In the genomic region with DNA sequence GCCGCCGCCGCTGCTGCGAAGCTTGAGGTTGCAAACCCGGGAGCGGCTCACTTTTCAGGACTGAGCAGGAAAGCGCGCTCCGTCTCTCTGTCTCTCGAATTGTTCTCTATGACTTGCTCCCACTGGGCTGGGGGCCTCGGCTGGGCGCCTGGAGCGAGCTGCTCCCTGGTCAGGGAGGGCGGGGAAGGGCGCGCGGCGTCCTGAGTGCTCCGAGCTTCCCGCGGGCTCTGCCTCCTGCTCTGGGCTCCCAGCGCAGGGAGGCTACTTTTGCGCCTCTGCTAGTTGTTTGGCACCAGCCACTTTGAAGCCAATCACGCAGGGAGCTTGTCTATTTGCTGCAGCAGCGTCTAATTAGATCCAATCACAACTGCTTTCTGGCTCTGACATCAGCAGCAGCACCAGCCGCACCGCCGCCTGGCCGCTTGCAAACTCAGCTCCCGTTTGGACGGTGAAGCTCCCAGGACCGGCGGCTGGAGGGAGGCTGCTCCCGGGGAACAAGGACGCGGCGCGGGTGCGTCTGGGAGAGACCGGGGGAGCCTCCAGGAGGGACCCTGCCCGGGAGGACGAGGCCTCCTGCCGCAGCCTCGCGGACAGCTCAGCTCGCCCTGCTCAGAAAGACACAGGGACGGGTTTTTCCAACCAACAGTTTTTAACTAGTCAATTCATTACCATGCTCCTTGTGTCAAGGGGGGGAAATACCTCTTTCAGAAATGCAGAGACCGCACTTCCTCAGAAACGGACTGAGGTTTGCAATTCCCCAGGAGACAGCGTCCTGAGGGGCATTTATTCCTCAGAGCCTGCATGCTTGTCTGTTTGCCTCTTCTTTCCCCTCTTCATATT, we compare ENCODE assay signal across 9 cellular contexts. TPM values are rescaled to one million over a fixed set of nuclear protein-coding genes. Genes with fewer than 3 reads are reported as not detected.
A peak's percentile ranks its signal among the peaks of the same experiment; 100 is the strongest.
DNase-seq lines count a peak whose midpoint lies in the region; ATAC-seq and TF ChIP-seq lines count a peak whose summit lies in the region.
"Had no signal": no experiment of that assay in that cellular context is flagged by ENCODE, and none has a peak within 500 bp of the region (broad histone marks: within the 10 kb centered on the region; RNA-seq: fewer than 3 reads in every experiment).

A gene (minus strand): TSS at position 304 of the 840 bp plus-strand sequence.

- TF ChIP-seq EP300 in stomach (IDR thresholded peaks at IDR 0.05) = no peak

- intact Hi-C loops in stomach (cut with DNase I; ENCODE audit: low total_unique reads) = no loop called here

- H3K36me3 ChIP-seq in stomach = no peaks in the 10 kb centered on the region

- no peak for TF ChIP-seq POLR2A in stomach (IDR thresholded peaks at IDR 0.05)

- no peak within 1 kb of the TSS for H3K27ac ChIP-seq in stomach
- H3K27ac ChIP-seq: 22Rv1 had no signal

- H3K4me3 ChIP-seq in stomach = peak within 1 kb of the TSS; percentile 30 to 45 (median 32)

- ATAC-seq in GM21825 (IDR thresholded peaks at IDR 0.05; ENCODE audit: unreplicated experiment) = peak; percentile 54
- peak; percentile 76 to 87 for ATAC-seq in activated naive CD4-positive, alpha-beta T cell treated with anti-CD3 and anti-CD28 coated beads, Interleukin-2, amount 50 U/mL, for 72 hours

- WGBS in stomach, 5 donors = 1 to 3% (median 2%) methylated on average over 26 to 50 of the region's 50 CpGs

- H3K27ac Mint-ChIP-seq in activated naive CD4-positive, alpha-beta T cell treated with anti-CD3 and anti-CD28 coated beads, Interleukin-2, amount 50 U/mL, for 72 hours = no peak within 1 kb of the TSS

- peaks cover 4 to 100% (median 54%) of the 10 kb centered on the region in 3 donors for H3K27me3 ChIP-seq in stomach

- H3K36me3 Mint-ChIP-seq in activated naive CD4-positive, alpha-beta T cell treated with anti-CD3 and anti-CD28 coated beads, Interleukin-2, amount 50 U/mL, for 72 hours = no peaks in the 10 kb centered on the region

- DNase-seq in DMS 273 (lab: John Stamatoyannopoulos, UW; ENCODE audit: unreplicated experiment) (peak; percentile 54), DMS 273 treated with DMSO at 0.1 percent for 48 hours (lab: John Stamatoyannopoulos, UW) (no peak), NCI-H1417 (lab: John Stamatoyannopoulos, UW) (peak; percentile 65 to 87 (median 83)), islet precursor cell (peak; percentile 95), stomach (peak; percentile 58), epidermal melanocyte (ENCODE audit: insufficient read length, low spot score) (no peak)
- peak in 1 of 2 donors; percentile 19 for DNase-seq in activated naive CD4-positive, alpha-beta T cell treated with anti-CD3 and anti-CD28 coated beads, Interleukin-2, amount 50 U/mL, for 72 hours (ENCODE audit: low spot score in 2 of 2)

- no peak for TF ChIP-seq CTCF in stomach (IDR thresholded peaks at IDR 0.05)

- peaks cover 15 to 23% (median 19%) of the 10 kb centered on the region in 4 donors for H3K4me1 ChIP-seq in stomach

- no peaks in the 10 kb centered on the region for H3K9me3 ChIP-seq in stomach

- no peaks in the 10 kb centered on the region for H3K9me3 Mint-ChIP-seq in activated naive CD4-positive, alpha-beta T cell treated with anti-CD3 and anti-CD28 coated beads, Interleukin-2, amount 50 U/mL, for 72 hours

RNA-seq across cellular contexts. Expression of the gene that starts here (rescaled TPM):
- under 1 TPM in 1 of 2 donors, not detected in 1; 0.27 TPM for total RNA-seq in activated naive CD4-positive, alpha-beta T cell treated with anti-CD3 and anti-CD28 coated beads, Interleukin-2, amount 50 U/mL, for 72 hours
- total RNA-seq in stomach = 1 to 10 TPM in 3 of 5 donors, under 1 TPM in 1, not detected in 1; 0.55 to 4.1 (median 2.6) TPM
- 1 to 10 TPM in 2 of 3 donors, under 1 TPM in 1; 1.00 to 1.9 (median 1.4) TPM for polyA plus RNA-seq in stomach

Comparison
In these comparisons a context has a peak if more than half of its experiments do, and no peak if none do; other contexts are left out.
1. DNase-seq: peak in DMS 273 (single experiment), NCI-H1417 (3 of 3), islet precursor cell (single experiment) and stomach (single experiment); none in DMS 273 treated with DMSO at 0.1 percent for 48 hours (single experiment) and epidermal melanocyte (single experiment).
2. Peak in ATAC-seq in activated naive CD4-positive, alpha-beta T cell treated with anti-CD3 and anti-CD28 coated beads, Interleukin-2, amount 50 U/mL, for 72 hours; RNA of the gene not detected or under 1 TPM.